ENCODE assay signal across 9 cellular contexts in genomic region chr5:136769900-136770684, GRCh38.
DNase-seq lines count a peak whose midpoint lies in the region; FAIRE-seq and TF ChIP-seq lines count a peak whose summit lies in the region.
"Had no signal": no experiment of that assay in that cellular context is flagged by ENCODE, and none has a peak within 500 bp of the region (broad histone marks: within the 10 kb centered on the region; RNA-seq: fewer than 3 reads in every experiment).

No MANE protein-coding gene starts in this region.

- TF ChIP-seq RAD21 in liver (IDR thresholded peaks at IDR 0.05): peak; percentile 78

- H3K9ac ChIP-seq in liver (ENCODE audit: low read depth in 1 of 2, low read length in 2 of 2): no peak overlapping the region

- TF ChIP-seq POLR2A in H54 (IDR thresholded peaks at IDR 0.05; ENCODE audit: low read depth, low read length): no peak
- TF ChIP-seq POLR2A in testis (IDR thresholded peaks at IDR 0.05): no peak

- H3K4me1 ChIP-seq in liver (ENCODE audit: control insufficient read depth in 4 of 4, insufficient read depth in 4 of 4, low read length in 3 of 4) (no peaks in the 10 kb centered on the region), testis (no peaks in the 10 kb centered on the region)

- peaks cover 0 to 3% (median 0%) of the 10 kb centered on the region in 4 donors for H3K27me3 ChIP-seq in liver (ENCODE audit: control insufficient read depth in 4 of 4, insufficient read depth in 4 of 4, low read length in 3 of 4)
- no peaks in the 10 kb centered on the region for H3K27me3 ChIP-seq in testis

- WGBS in liver: 39% methylated on average over 11 of the region's 11 CpGs
- WGBS in testis, 2 donors: 15 to 37% methylated on average over 7 to 11 of the region's 11 CpGs

- no peak for FAIRE-seq in H54 (lab: Jason Lieb, UNC)

- H3K9me3 ChIP-seq in liver (ENCODE audit: control insufficient read depth in 4 of 4, low read length in 3 of 4): no peaks in the 10 kb centered on the region
- no peaks in the 10 kb centered on the region for H3K9me3 ChIP-seq in testis

- TF ChIP-seq CTCF in coronary artery (IDR thresholded peaks at IDR 0.05) (peak; percentile 30), liver (IDR thresholded peaks at IDR 0.05; ENCODE audit: low read depth, low read length, missing input control) (peak; percentile 63), testis (IDR thresholded peaks at IDR 0.05) (peak; percentile 54 to 64 (median 63))

- intact Hi-C loops in testis (cut with DNase I; ENCODE audit: low total_unique reads): no loop called here

- H3K4me3 ChIP-seq in coronary artery: no peak overlapping the region
- H3K4me3 ChIP-seq in liver (ENCODE audit: low read depth in 1 of 3, low read length in 3 of 3): no peak overlapping the region
- no peak overlapping the region for H3K4me3 ChIP-seq in testis

- peak; percentile 37 for DNase-seq in 8988T
- DNase-seq in EH (ENCODE audit: low read depth): peak; percentile 79
- peak; percentile 54 for DNase-seq in H54 (ENCODE audit: insufficient read length, low spot score)
- DNase-seq in LoVo (ENCODE audit: low spot score): peak; percentile 83
- peak; percentile 39 for DNase-seq in SHP77 treated with DMSO at 0.1 percent for 48 hours (lab: John Stamatoyannopoulos, UW)
- DNase-seq in coronary artery (ENCODE audit: low spot score): no peak
- DNase-seq in testis: peak; percentile 83
- DNase-seq: naive B cell had no signal

- H3K36me3 ChIP-seq in liver (ENCODE audit: control insufficient read depth in 4 of 4, insufficient read depth in 3 of 4, low read depth in 1 of 4, low read length in 3 of 4) (no peaks in the 10 kb centered on the region), testis (ENCODE audit: low read depth, missing control alignments) (no peaks in the 10 kb centered on the region)

- H3K27ac ChIP-seq in coronary artery: no peak overlapping the region
- H3K27ac ChIP-seq in liver (ENCODE audit: low read depth in 1 of 2, low read length in 2 of 2): no peak overlapping the region
- no peak overlapping the region for H3K27ac ChIP-seq in testis

TF ChIP-seq in liver, 16 proteins besides CTCF, POLR2A, EP300 and RAD21:
- TF ChIP-seq HNF4A (conservative IDR thresholded peaks at IDR 0.05): no peak
- no peak for TF ChIP-seq EGR1 (IDR thresholded peaks at IDR 0.05; ENCODE audit: low read depth in 2 of 2)
